Comparison of ENCODE assay signal across 1 cellular context in genomic region chr5:83076742-83077661, GRCh38.
A peak's percentile ranks its signal among the peaks of the same experiment; 100 is the strongest.
TF ChIP-seq lines count a peak whose summit lies in the region.

TSS of gene TMEM167A (minus strand) at chr5:83077394. CDS start at chr5:83077323, 71 bp downstream.
TSS of gene XRCC4 (plus strand) at chr5:83077547. CDS start at chr5:83104920, 27,373 bp downstream.

TF ChIP-seq in HepG2, 621 proteins besides CTCF, POLR2A, EP300 and RAD21 (continued from another document and continues in another):
- TF ChIP-seq ZIK1 (CRISPR knock-in tag; IDR thresholded peaks at IDR 0.05; ENCODE audit: borderline replicate concordance, low read depth): no peak
- peak; percentile 70 for TF ChIP-seq TGIF2 (CRISPR knock-in tag; IDR thresholded peaks at IDR 0.05)
- no peak for TF ChIP-seq ZBTB7A (CRISPR knock-in tag; IDR thresholded peaks at IDR 0.05)
- peak; percentile 33; the same call in 1 of the 2 replicates for TF ChIP-seq ZBTB34 (CRISPR knock-in tag; IDR thresholded peaks at IDR 0.05)
- TF ChIP-seq DNMT1 (CRISPR knock-in tag; IDR thresholded peaks at IDR 0.05): no peak
- no peak for TF ChIP-seq ZNF337 (CRISPR knock-in tag; IDR thresholded peaks at IDR 0.05; ENCODE audit: borderline replicate concordance, low read depth)
- TF ChIP-seq, protein P1, sequence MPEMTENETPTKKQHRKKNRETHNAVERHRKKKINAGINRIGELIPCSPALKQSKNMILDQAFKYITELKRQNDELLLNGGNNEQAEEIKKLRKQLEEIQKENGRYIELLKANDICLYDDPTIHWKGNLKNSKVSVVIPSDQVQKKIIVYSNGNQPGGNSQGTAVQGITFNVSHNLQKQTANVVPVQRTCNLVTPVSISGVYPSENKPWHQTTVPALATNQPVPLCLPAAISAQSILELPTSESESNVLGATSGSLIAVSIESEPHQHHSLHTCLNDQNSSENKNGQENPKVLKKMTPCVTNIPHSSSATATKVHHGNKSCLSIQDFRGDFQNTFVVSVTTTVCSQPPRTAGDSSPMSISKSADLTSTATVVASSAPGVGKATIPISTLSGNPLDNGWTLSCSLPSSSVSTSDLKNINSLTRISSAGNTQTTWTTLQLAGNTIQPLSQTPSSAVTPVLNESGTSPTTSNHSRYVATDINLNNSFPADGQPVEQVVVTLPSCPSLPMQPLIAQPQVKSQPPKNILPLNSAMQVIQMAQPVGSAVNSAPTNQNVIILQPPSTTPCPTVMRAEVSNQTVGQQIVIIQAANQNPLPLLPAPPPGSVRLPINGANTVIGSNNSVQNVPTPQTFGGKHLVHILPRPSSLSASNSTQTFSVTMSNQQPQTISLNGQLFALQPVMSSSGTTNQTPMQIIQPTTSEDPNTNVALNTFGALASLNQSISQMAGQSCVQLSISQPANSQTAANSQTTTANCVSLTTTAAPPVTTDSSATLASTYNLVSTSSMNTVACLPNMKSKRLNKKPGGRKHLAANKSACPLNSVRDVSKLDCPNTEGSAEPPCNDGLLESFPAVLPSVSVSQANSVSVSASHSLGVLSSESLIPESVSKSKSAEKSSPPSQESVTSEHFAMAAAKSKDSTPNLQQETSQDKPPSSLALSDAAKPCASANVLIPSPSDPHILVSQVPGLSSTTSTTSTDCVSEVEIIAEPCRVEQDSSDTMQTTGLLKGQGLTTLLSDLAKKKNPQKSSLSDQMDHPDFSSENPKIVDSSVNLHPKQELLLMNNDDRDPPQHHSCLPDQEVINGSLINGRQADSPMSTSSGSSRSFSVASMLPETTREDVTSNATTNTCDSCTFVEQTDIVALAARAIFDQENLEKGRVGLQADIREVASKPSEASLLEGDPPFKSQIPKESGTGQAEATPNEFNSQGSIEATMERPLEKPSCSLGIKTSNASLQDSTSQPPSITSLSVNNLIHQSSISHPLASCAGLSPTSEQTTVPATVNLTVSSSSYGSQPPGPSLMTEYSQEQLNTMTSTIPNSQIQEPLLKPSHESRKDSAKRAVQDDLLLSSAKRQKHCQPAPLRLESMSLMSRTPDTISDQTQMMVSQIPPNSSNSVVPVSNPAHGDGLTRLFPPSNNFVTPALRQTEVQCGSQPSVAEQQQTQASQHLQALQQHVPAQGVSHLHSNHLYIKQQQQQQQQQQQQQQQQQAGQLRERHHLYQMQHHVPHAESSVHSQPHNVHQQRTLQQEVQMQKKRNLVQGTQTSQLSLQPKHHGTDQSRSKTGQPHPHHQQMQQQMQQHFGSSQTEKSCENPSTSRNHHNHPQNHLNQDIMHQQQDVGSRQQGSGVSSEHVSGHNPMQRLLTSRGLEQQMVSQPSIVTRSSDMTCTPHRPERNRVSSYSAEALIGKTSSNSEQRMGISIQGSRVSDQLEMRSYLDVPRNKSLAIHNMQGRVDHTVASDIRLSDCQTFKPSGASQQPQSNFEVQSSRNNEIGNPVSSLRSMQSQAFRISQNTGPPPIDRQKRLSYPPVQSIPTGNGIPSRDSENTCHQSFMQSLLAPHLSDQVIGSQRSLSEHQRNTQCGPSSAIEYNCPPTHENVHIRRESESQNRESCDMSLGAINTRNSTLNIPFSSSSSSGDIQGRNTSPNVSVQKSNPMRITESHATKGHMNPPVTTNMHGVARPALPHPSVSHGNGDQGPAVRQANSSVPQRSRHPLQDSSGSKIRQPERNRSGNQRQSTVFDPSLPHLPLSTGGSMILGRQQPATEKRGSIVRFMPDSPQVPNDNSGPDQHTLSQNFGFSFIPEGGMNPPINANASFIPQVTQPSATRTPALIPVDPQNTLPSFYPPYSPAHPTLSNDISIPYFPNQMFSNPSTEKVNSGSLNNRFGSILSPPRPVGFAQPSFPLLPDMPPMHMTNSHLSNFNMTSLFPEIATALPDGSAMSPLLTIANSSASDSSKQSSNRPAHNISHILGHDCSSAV (CRISPR knock-in tag; IDR thresholded peaks at IDR 0.05; ENCODE audit: borderline replicate concordance): no peak
- peak; percentile 64; the same call in 1 of the 2 replicates for TF ChIP-seq ZNF777 (CRISPR knock-in tag; IDR thresholded peaks at IDR 0.05)
- TF ChIP-seq SOX5 (CRISPR knock-in tag; IDR thresholded peaks at IDR 0.05; ENCODE audit: borderline replicate concordance): peak; percentile 34
- TF ChIP-seq ADNP (CRISPR knock-in tag; IDR thresholded peaks at IDR 0.05): no peak
- TF ChIP-seq ZNF441 (CRISPR knock-in tag; IDR thresholded peaks at IDR 0.05; ENCODE audit: borderline replicate concordance): no peak
- peak; percentile 53; the same call in 1 of the 2 replicates for TF ChIP-seq ZNF564 (CRISPR knock-in tag; IDR thresholded peaks at IDR 0.05)
- no peak for TF ChIP-seq TRIM24 (CRISPR knock-in tag; IDR thresholded peaks at IDR 0.05)
- TF ChIP-seq, protein P2, sequence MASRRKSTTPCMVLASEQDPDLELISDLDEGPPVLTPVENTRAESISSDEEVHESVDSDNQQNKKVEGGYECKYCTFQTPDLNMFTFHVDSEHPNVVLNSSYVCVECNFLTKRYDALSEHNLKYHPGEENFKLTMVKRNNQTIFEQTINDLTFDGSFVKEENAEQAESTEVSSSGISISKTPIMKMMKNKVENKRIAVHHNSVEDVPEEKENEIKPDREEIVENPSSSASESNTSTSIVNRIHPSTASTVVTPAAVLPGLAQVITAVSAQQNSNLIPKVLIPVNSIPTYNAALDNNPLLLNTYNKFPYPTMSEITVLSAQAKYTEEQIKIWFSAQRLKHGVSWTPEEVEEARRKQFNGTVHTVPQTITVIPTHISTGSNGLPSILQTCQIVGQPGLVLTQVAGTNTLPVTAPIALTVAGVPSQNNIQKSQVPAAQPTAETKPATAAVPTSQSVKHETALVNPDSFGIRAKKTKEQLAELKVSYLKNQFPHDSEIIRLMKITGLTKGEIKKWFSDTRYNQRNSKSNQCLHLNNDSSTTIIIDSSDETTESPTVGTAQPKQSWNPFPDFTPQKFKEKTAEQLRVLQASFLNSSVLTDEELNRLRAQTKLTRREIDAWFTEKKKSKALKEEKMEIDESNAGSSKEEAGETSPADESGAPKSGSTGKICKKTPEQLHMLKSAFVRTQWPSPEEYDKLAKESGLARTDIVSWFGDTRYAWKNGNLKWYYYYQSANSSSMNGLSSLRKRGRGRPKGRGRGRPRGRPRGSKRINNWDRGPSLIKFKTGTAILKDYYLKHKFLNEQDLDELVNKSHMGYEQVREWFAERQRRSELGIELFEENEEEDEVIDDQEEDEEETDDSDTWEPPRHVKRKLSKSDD (CRISPR knock-in tag; IDR thresholded peaks at IDR 0.05; ENCODE audit: low read depth): no peak
- peak; percentile 68; the same call in 1 of the 2 replicates for TF ChIP-seq BORCS8-MEF2B (CRISPR knock-in tag; IDR thresholded peaks at IDR 0.05)
- no peak for TF ChIP-seq HOXD1 (CRISPR knock-in tag; IDR thresholded peaks at IDR 0.05)
- TF ChIP-seq RBM39 (IDR thresholded peaks at IDR 0.05; ENCODE audit: low read depth, low read length, poor library complexity, severe bottlenecking): peak; percentile 92
- TF ChIP-seq ZNF225 (CRISPR knock-in tag; IDR thresholded peaks at IDR 0.05): peak; percentile 92
- TF ChIP-seq DZIP1 (CRISPR knock-in tag; IDR thresholded peaks at IDR 0.05): no peak
- no peak for TF ChIP-seq RCOR2 (CRISPR knock-in tag; IDR thresholded peaks at IDR 0.05)
- TF ChIP-seq, protein P3, sequence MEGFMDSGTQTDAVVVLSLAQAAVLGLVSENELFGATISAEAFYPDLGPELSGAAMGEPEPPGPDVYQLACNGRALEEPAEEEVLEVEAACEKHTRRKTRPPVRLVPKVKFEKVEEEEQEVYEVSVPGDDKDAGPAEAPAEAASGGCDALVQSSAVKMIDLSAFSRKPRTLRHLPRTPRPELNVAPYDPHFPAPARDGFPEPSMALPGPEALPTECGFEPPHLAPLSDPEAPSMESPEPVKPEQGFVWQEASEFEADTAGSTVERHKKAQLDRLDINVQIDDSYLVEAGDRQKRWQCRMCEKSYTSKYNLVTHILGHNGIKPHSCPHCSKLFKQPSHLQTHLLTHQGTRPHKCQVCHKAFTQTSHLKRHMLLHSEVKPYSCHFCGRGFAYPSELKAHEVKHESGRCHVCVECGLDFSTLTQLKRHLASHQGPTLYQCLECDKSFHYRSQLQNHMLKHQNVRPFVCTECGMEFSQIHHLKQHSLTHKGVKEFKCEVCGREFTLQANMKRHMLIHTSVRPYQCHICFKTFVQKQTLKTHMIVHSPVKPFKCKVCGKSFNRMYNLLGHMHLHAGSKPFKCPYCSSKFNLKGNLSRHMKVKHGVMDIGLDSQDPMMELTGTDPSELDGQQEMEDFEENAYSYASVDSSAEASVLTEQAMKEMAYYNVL (CRISPR knock-in tag; IDR thresholded peaks at IDR 0.05; ENCODE audit: borderline replicate concordance): 0 out of 2 replicates have a peak, but pooled peaks have one; percentile 13
- TF ChIP-seq ZBTB20 (CRISPR knock-in tag; IDR thresholded peaks at IDR 0.05; ENCODE audit: borderline replicate concordance, low read depth): no peak; the same call in 1 of the 2 replicates
- no peak for TF ChIP-seq SYNCRIP (IDR thresholded peaks at IDR 0.05; ENCODE audit: insufficient read depth, low read depth, low read length)
- TF ChIP-seq, protein P4, sequence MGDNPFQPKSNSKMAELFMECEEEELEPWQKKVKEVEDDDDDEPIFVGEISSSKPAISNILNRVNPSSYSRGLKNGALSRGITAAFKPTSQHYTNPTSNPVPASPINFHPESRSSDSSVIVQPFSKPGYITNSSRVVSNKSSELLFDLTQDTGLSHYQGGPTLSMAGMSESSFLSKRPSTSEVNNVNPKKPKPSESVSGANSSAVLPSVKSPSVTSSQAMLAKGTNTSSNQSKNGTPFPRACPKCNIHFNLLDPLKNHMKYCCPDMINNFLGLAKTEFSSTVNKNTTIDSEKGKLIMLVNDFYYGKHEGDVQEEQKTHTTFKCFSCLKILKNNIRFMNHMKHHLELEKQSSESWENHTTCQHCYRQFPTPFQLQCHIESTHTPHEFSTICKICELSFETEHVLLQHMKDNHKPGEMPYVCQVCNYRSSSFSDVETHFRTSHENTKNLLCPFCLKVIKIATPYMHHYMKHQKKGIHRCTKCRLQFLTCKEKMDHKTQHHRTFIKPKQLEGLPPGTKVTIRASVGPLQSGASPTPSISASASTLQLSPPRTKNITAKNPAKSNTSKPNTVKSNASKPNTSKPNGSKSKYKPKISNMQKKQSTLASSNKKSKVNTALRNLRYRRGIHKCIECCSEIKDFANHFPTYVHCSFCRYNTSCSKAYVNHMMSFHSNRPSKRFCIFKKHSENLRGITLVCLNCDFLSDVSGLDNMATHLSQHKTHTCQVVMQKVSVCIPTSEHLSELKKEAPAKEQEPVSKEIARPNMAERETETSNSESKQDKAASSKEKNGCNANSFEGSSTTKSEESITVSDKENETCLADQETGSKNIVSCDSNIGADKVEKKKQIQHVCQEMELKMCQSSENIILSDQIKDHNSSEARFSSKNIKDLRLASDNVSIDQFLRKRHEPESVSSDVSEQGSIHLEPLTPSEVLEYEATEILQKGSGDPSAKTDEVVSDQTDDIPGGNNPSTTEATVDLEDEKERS (CRISPR knock-in tag; IDR thresholded peaks at IDR 0.05): no peak
- TF ChIP-seq LRRFIP1 (CRISPR knock-in tag; conservative IDR thresholded peaks at IDR 0.05): no peak
- peak; percentile 44; the same call in 1 of the 2 replicates for TF ChIP-seq CBX5 (CRISPR knock-in tag; IDR thresholded peaks at IDR 0.05; ENCODE audit: borderline replicate concordance)
- TF ChIP-seq MXD3 (CRISPR knock-in tag; IDR thresholded peaks at IDR 0.05): 0 out of 2 replicates have a peak, but pooled peaks have one; percentile 57
- TF ChIP-seq ZNF883 (CRISPR knock-in tag; IDR thresholded peaks at IDR 0.05; ENCODE audit: not compliant biosample characterization): no peak
- TF ChIP-seq NKX3-1 (CRISPR knock-in tag; IDR thresholded peaks at IDR 0.05): no peak
- peak; percentile 64 for TF ChIP-seq SALL1 (CRISPR knock-in tag; IDR thresholded peaks at IDR 0.05)
